1 cellular context compared by ENCODE assay signal in genomic region chr16:21262779-21263639, GRCh38.
TF ChIP-seq lines count a peak whose summit lies in the region.

No MANE protein-coding gene starts in this region.

TF ChIP-seq in WTC11, 78 proteins besides CTCF, POLR2A, EP300 and RAD21 (continued from another document):
- no peak for TF ChIP-seq AR (CRISPR knock-in tag; IDR thresholded peaks at IDR 0.05)
- TF ChIP-seq NFYB (CRISPR knock-in tag; conservative IDR thresholded peaks at IDR 0.05; ENCODE audit: low read depth), result no peak
- no peak for TF ChIP-seq CBFB (CRISPR knock-in tag; IDR thresholded peaks at IDR 0.05; ENCODE audit: low read depth)
- no peak for TF ChIP-seq ZNF512 (CRISPR knock-in tag; IDR thresholded peaks at IDR 0.05; ENCODE audit: borderline replicate concordance)
- TF ChIP-seq E2F5 (CRISPR knock-in tag; IDR thresholded peaks at IDR 0.05), result no peak
- no peak for TF ChIP-seq FOXK1 (CRISPR knock-in tag; IDR thresholded peaks at IDR 0.05)
- no peak for TF ChIP-seq CREM (CRISPR knock-in tag; IDR thresholded peaks at IDR 0.05)
- TF ChIP-seq MAX (CRISPR knock-in tag; IDR thresholded peaks at IDR 0.05), result no peak
